16 cellular contexts compared by ENCODE assay signal in genomic region chrX:65921363-65921762, GRCh38.
A peak's percentile ranks its signal among the peaks of the same experiment; 100 is the strongest.
DNase-seq lines count a peak whose midpoint lies in the region; ATAC-seq lines count a peak whose summit lies in the region.
"Had no signal": no experiment of that assay in that cellular context is flagged by ENCODE, and none has a peak within 500 bp of the region (broad histone marks: within the 10 kb centered on the region; RNA-seq: fewer than 3 reads in every experiment).

No MANE protein-coding gene starts in this region.

- no peaks in the 10 kb centered on the region for H3K27me3 Mint-ChIP-seq in activated naive CD8-positive, alpha-beta T cell
- H3K27me3 Mint-ChIP-seq in activated naive CD8-positive, alpha-beta T cell treated with anti-CD3 and anti-CD28 coated beads, Interleukin-2, amount 50 U/mL, for 24 hours, result no peaks in the 10 kb centered on the region

- H3K27ac ChIP-seq in KOPT-K1 (ENCODE audit: low read depth, low read length, poor library complexity, severe bottlenecking) (peak overlapping the region; percentile 25), epithelial cell of prostate (peak overlapping the region; percentile 95), trophoblast cell (ENCODE audit: low read depth, low read length) (peak overlapping the region; percentile 85)

- H2BK5ac ChIP-seq in trophoblast cell (ENCODE audit: low read depth, low read length, poor library complexity), result peak overlapping the region; percentile 49

- H3K79me2 ChIP-seq in trophoblast cell (ENCODE audit: control insufficient read depth, insufficient read depth, low read length, poor library complexity), result no peaks in the 10 kb centered on the region

- peaks cover 12% of the 10 kb centered on the region for H3K79me1 ChIP-seq in trophoblast cell (ENCODE audit: low read length)

- H3K36me3 ChIP-seq in KOPT-K1 (ENCODE audit: insufficient read depth, low read length) (no peaks in the 10 kb centered on the region), trophoblast cell (ENCODE audit: control insufficient read depth in 1 of 2, insufficient read depth in 2 of 2, low read length in 2 of 2) (no peaks in the 10 kb centered on the region)

- no peak overlapping the region for H2AK5ac ChIP-seq in trophoblast cell (ENCODE audit: low read length)

- no peak overlapping the region for H4K12ac ChIP-seq in trophoblast cell (ENCODE audit: low read depth, low read length)

- peak overlapping the region; percentile 23 for H3K27ac Mint-ChIP-seq in activated naive CD8-positive, alpha-beta T cell
- no peak overlapping the region for H3K27ac Mint-ChIP-seq in activated naive CD8-positive, alpha-beta T cell treated with anti-CD3 and anti-CD28 coated beads, Interleukin-2, amount 50 U/mL, for 24 hours

- H3K4me3 ChIP-seq in trophoblast cell (ENCODE audit: low read depth, low read length), result no peak overlapping the region

- peak overlapping the region; percentile 83 for H2BK120ac ChIP-seq in trophoblast cell (ENCODE audit: insufficient read depth, low read length, poor library complexity)

- H3K9ac ChIP-seq in trophoblast cell (ENCODE audit: low read length), result no peak overlapping the region

- H3K4ac ChIP-seq in trophoblast cell (ENCODE audit: low read depth, low read length), result no peak overlapping the region

- H3K27me3 ChIP-seq in trophoblast cell (ENCODE audit: insufficient read depth, low read length), result no peaks in the 10 kb centered on the region

- intact Hi-C loops in Right ventricle myocardium superior (cut with DNase I), result no loop called here

- DNase-seq in activated naive CD8-positive, alpha-beta T cell treated with anti-CD3 and anti-CD28 coated beads, Interleukin-2, amount 50 U/mL, for 24 hours, result no peak
- DNase-seq in epithelial cell of prostate (ENCODE audit: low read depth, low spot score) (no peak), trophoblast cell (no peak), HuH-7.5 (ENCODE audit: low spot score) (no peak), hypothalamus (lab: John Stamatoyannopoulos, UW) (no peak), Right ventricle myocardium superior (no peak)
- DNase-seq: C1 segment of cervical spinal cord; IMR-90; Kasumi-1; NCI-H187 treated with DMSO at 0.1 percent for 48 hours; NCI-H2171; NCI-H446; NK-92 treated with Interleukin-12 subunit alpha and Interleukin-12 subunit beta, amount 100 ng/mL, for 24 hours; OCI-M1 had no signal

- H3K4me2 ChIP-seq in trophoblast cell (ENCODE audit: low read length), result no peak overlapping the region

- no CpG with 5 or more reads among the region's 2 CpGs for WGBS in trophoblast cell (ENCODE audit: extremely low coverage, insufficient coverage, insufficient read length)

- ATAC-seq in activated naive CD8-positive, alpha-beta T cell treated with anti-CD3 and anti-CD28 coated beads, Interleukin-2, amount 50 U/mL, for 24 hours, result no peak
- ATAC-seq in Right ventricle myocardium superior (ENCODE audit: poor library complexity), result no peak

- H3K9me3 ChIP-seq in KOPT-K1 (ENCODE audit: insufficient read depth, low read length, poor library complexity, severe bottlenecking) (peaks cover 17% of the 10 kb centered on the region), trophoblast cell (ENCODE audit: insufficient read depth, low read depth, low read length) (no peaks in the 10 kb centered on the region)

- H3K36me3 Mint-ChIP-seq in activated naive CD8-positive, alpha-beta T cell, result no peaks in the 10 kb centered on the region
- H3K36me3 Mint-ChIP-seq in activated naive CD8-positive, alpha-beta T cell treated with anti-CD3 and anti-CD28 coated beads, Interleukin-2, amount 50 U/mL, for 24 hours (ENCODE audit: low read depth), result peaks cover 11% of the 10 kb centered on the region

- no peak overlapping the region for H3K23ac ChIP-seq in trophoblast cell (ENCODE audit: low read length)

- H3K18ac ChIP-seq in trophoblast cell (ENCODE audit: low read length), result no peak overlapping the region

- H3K14ac ChIP-seq in trophoblast cell (ENCODE audit: low read length), result no peak overlapping the region

- H4K8ac ChIP-seq in trophoblast cell (ENCODE audit: low read depth, low read length), result no peak overlapping the region

- H3K4me3 Mint-ChIP-seq in activated naive CD8-positive, alpha-beta T cell, result no peak overlapping the region
- no peak overlapping the region for H3K4me3 Mint-ChIP-seq in activated naive CD8-positive, alpha-beta T cell treated with anti-CD3 and anti-CD28 coated beads, Interleukin-2, amount 50 U/mL, for 24 hours

- H4K91ac ChIP-seq in trophoblast cell (ENCODE audit: low read depth, low read length), result peak overlapping the region; percentile 24

- H3K4me1 Mint-ChIP-seq in activated naive CD8-positive, alpha-beta T cell (ENCODE audit: low read depth), result peaks cover 53% of the 10 kb centered on the region
- H3K4me1 Mint-ChIP-seq in activated naive CD8-positive, alpha-beta T cell treated with anti-CD3 and anti-CD28 coated beads, Interleukin-2, amount 50 U/mL, for 24 hours, result peaks cover 39% of the 10 kb centered on the region

- H3K4me1 ChIP-seq in trophoblast cell (ENCODE audit: control insufficient read depth in 1 of 2, insufficient read depth in 2 of 2, low read length in 2 of 2), result peaks cover 12 to 13% of the 10 kb centered on the region in 2 experiments

- no peak overlapping the region for H2AFZ ChIP-seq in trophoblast cell (ENCODE audit: insufficient read depth, low read length, poor library complexity)

- no peak overlapping the region for H2BK12ac ChIP-seq in trophoblast cell (ENCODE audit: low read length)

- H3K9me3 Mint-ChIP-seq in activated naive CD8-positive, alpha-beta T cell (ENCODE audit: low read depth), result no peaks in the 10 kb centered on the region
- peaks cover 14% of the 10 kb centered on the region for H3K9me3 Mint-ChIP-seq in activated naive CD8-positive, alpha-beta T cell treated with anti-CD3 and anti-CD28 coated beads, Interleukin-2, amount 50 U/mL, for 24 hours

Comparison
In these comparisons a context has a peak if more than half of its experiments do, and no peak if none do; other contexts are left out.
1. H3K27ac ChIP-seq: peak in every context shown above with its lines; median percentile 95 in epithelial cell of prostate; 85 in trophoblast cell; 25 in KOPT-K1.